In genomic region chr2:39683022-39683699, GRCh38 we compare ENCODE assay signal across 21 cellular contexts. TPM values are rescaled to one million over a fixed set of nuclear protein-coding genes. Genes with fewer than 3 reads are reported as not detected.
"Had no signal": no experiment of that assay in that cellular context is flagged by ENCODE, and none has a peak within 500 bp of the region (broad histone marks: within the 10 kb centered on the region; RNA-seq: fewer than 3 reads in every experiment).

No MANE protein-coding gene starts in this region.

- FAIRE-seq: kidney, pancreas had no signal

- DNase-seq: effector CD4-positive, alpha-beta T cell; foreskin fibroblast; gastrocnemius medialis; heart left ventricle; kidney; left lung; lower lobe of right lung; natural killer cell; pancreas; retina; sigmoid colon; stimulated activated naive B cell treated with anti-CD40 and anti-IgM and Interleukin-4, amounts not matched to agents 10 μg/mL and 1 μg/mL and 100 μg/mL, for 72 hours; thyroid gland; trophoblast cell had no signal

- H3K4me2 ChIP-seq: hepatocyte had no signal

- H3K27me3 ChIP-seq: gastrocnemius medialis, heart left ventricle, hepatocyte, left lung, neutrophil, pancreas, sigmoid colon, thyroid gland, vagina had no signal

- H3K36me3 ChIP-seq: gastrocnemius medialis, heart left ventricle, left lung, lower lobe of right lung, neutrophil, pancreas, sigmoid colon, thyroid gland, vagina had no signal

- H3K4me1 ChIP-seq: left lung, lower lobe of right lung, pancreas, sigmoid colon, vagina had no signal

- ATAC-seq: esophagus mucosa; gastrocnemius medialis; left lung; lower lobe of right lung; natural killer cell; pancreas; stimulated activated naive B cell treated with anti-CD40 and anti-IgM and Interleukin-4, amounts not matched to agents 10 μg/mL and 1 μg/mL and 100 μg/mL, for 72 hours had no signal

- H3K4me3 ChIP-seq: coronary artery, gastrocnemius medialis, heart left ventricle, hepatocyte, left lung, lower lobe of right lung, pancreas, sigmoid colon, thyroid gland, vagina had no signal

- H3K27ac ChIP-seq: coronary artery, gastrocnemius medialis, hepatocyte, left lung, lower lobe of right lung, neutrophil, pancreas, sigmoid colon, thyroid gland, vagina had no signal

- H3K9me3 ChIP-seq: gastrocnemius medialis, lower lobe of right lung, neutrophil, pancreas, sigmoid colon, thyroid gland, vagina had no signal

RNA-seq across cellular contexts. Expression of gene TMEM178A, which starts 17.4 kb away (rescaled TPM):
- total RNA-seq: dermis microvascular lymphatic vessel endothelial cell, mononuclear cell had no signal
